18 cellular contexts compared by ENCODE assay signal in genomic region chr11:127474735-127475134, GRCh38.
"Had no signal": no experiment of that assay in that cellular context is flagged by ENCODE, and none has a peak within 500 bp of the region (broad histone marks: within the 10 kb centered on the region; RNA-seq: fewer than 3 reads in every experiment).

No MANE protein-coding gene starts in this region.

- H3K27ac Mint-ChIP-seq: immature natural killer cell; naive B cell; stimulated activated memory B cell treated with anti-CD40 and anti-IgM and Interleukin-4, amounts not matched to agents 10 μg/mL and 1 μg/mL and 100 μg/mL, for 72 hours; stimulated activated naive CD8-positive, alpha-beta T cell treated with anti-CD3 and anti-CD28 coated beads, Interleukin-15, Interleukin-2, amounts not matched to agents 100 ng/mL and 50 ng/mL, for 24 hours had no signal

- ATAC-seq: foreskin keratinocyte; left cardiac atrium; left ventricle myocardium superior; pancreas; sciatic nerve; stimulated activated memory B cell treated with anti-CD40 and anti-IgM and Interleukin-4, amounts not matched to agents 10 μg/mL and 1 μg/mL and 100 μg/mL, for 72 hours had no signal

- H3K9me3 Mint-ChIP-seq: stimulated activated memory B cell treated with anti-CD40 and anti-IgM and Interleukin-4, amounts not matched to agents 10 μg/mL and 1 μg/mL and 100 μg/mL, for 72 hours; stimulated activated naive CD8-positive, alpha-beta T cell treated with anti-CD3 and anti-CD28 coated beads, Interleukin-15, Interleukin-2, amounts not matched to agents 100 ng/mL and 50 ng/mL, for 24 hours had no signal

- H3K36me3 Mint-ChIP-seq: immature natural killer cell; naive B cell; stimulated activated memory B cell treated with anti-CD40 and anti-IgM and Interleukin-4, amounts not matched to agents 10 μg/mL and 1 μg/mL and 100 μg/mL, for 72 hours had no signal

- H3K4me3 Mint-ChIP-seq: immature natural killer cell; naive B cell; stimulated activated memory B cell treated with anti-CD40 and anti-IgM and Interleukin-4, amounts not matched to agents 10 μg/mL and 1 μg/mL and 100 μg/mL, for 72 hours; stimulated activated naive CD8-positive, alpha-beta T cell treated with anti-CD3 and anti-CD28 coated beads, Interleukin-15, Interleukin-2, amounts not matched to agents 100 ng/mL and 50 ng/mL, for 24 hours had no signal

- DNase-seq: colonic mucosa; dermis blood vessel endothelial cell; erythroblast; foreskin keratinocyte; immature natural killer cell; left cardiac atrium; left ventricle myocardium superior; mesenchymal stem cell; naive B cell; occipital lobe; pancreas; spleen; stimulated activated CD4-positive, alpha-beta T cell treated with anti-CD3 and anti-CD28 coated beads, Interleukin-15, amount 100 ng/mL, for 24 hours; stimulated activated CD4-positive, alpha-beta T cell treated with anti-CD3 and anti-CD28 coated beads, Interleukin-1b, Interleukin-23, amount 100 ng/mL, for 48 hours; stimulated activated CD4-positive, alpha-beta T cell treated with anti-CD3 and anti-CD28 coated beads, Interleukin-4, amount 100 ng/mL, for 24 hours had no signal

- H3K27me3 Mint-ChIP-seq: stimulated activated memory B cell treated with anti-CD40 and anti-IgM and Interleukin-4, amounts not matched to agents 10 μg/mL and 1 μg/mL and 100 μg/mL, for 72 hours; stimulated activated naive CD8-positive, alpha-beta T cell treated with anti-CD3 and anti-CD28 coated beads, Interleukin-15, Interleukin-2, amounts not matched to agents 100 ng/mL and 50 ng/mL, for 24 hours had no signal

- H3K4me1 Mint-ChIP-seq: immature natural killer cell; naive B cell; stimulated activated memory B cell treated with anti-CD40 and anti-IgM and Interleukin-4, amounts not matched to agents 10 μg/mL and 1 μg/mL and 100 μg/mL, for 72 hours had no signal
